Comparison of ENCODE assay signal across 15 cellular contexts in genomic region chr12:75650989-75651695, GRCh38.
DNase-seq lines count a peak whose midpoint lies in the region; ATAC-seq and TF ChIP-seq lines count a peak whose summit lies in the region.
"Had no signal": no experiment of that assay in that cellular context is flagged by ENCODE, and none has a peak within 500 bp of the region (broad histone marks: within the 10 kb centered on the region; RNA-seq: fewer than 3 reads in every experiment).

No MANE protein-coding gene starts in this region.

- H3K4me2 ChIP-seq in SK-N-SH, result no peak overlapping the region

- TF ChIP-seq POLR2A in uterus (IDR thresholded peaks at IDR 0.05), result no peak
- no peak for TF ChIP-seq POLR2A in tibial nerve (IDR thresholded peaks at IDR 0.05)

- H3K27ac ChIP-seq in SK-N-SH (ENCODE audit: low read depth in 2 of 2, low read length in 1 of 2) (no peak overlapping the region), uterus (peak overlapping the region; percentile 57 to 70), tibial nerve (peak overlapping the region in 1 of 4 donors; percentile 41)
- H3K27ac ChIP-seq: esophagus squamous epithelium, parathyroid adenoma had no signal

- TF ChIP-seq EP300 in SK-N-SH (IDR thresholded peaks at IDR 0.05; ENCODE audit: borderline replicate concordance in 1 of 2, low read depth in 1 of 2, low read length in 1 of 2), result peak in 1 of 2 experiments; percentile 60; a peak in 1 of 4 replicates
- TF ChIP-seq EP300 in tibial nerve (IDR thresholded peaks at IDR 0.05), result no peak

- no peak overlapping the region for H3K9ac ChIP-seq in SK-N-SH
- H3K9ac ChIP-seq: parathyroid adenoma had no signal

- H3K4me3 ChIP-seq in SK-N-SH (ENCODE audit: low read depth in 2 of 2, low read length in 1 of 2) (no peak overlapping the region), epithelial cell of esophagus (ENCODE audit: low read length) (no peak overlapping the region), uterus (no peak overlapping the region), tibial nerve (no peak overlapping the region)
- H3K4me3 ChIP-seq: esophagus squamous epithelium, mucosa of descending colon had no signal

- no peaks in the 10 kb centered on the region for H3F3A ChIP-seq in SK-N-SH (replicated peaks; ENCODE audit: insufficient read depth)

- TF ChIP-seq RAD21 in SK-N-SH (IDR thresholded peaks at IDR 0.05; ENCODE audit: low read length), result no peak

- ATAC-seq in SK-N-SH treated with all-trans-retinoic acid at 6 μM for 48 hours, result no peak
- no peak for ATAC-seq in GM21526 (IDR thresholded peaks at IDR 0.05; ENCODE audit: low FRiP score, unreplicated experiment)
- ATAC-seq in HG03439 (IDR thresholded peaks at IDR 0.05; ENCODE audit: unreplicated experiment), result no peak
- ATAC-seq: activated T-cell treated with anti-CD3 and anti-CD28 coated beads, Interleukin-2, amount 50 U/mL, for 72 hours; mucosa of descending colon had no signal

- TF ChIP-seq CTCF in SK-N-SH (IDR thresholded peaks at IDR 0.05) (no peak), epithelial cell of esophagus (IDR thresholded peaks at IDR 0.05; ENCODE audit: insufficient read depth, low read depth, low read length, missing control alignments) (no peak), uterus (IDR thresholded peaks at IDR 0.05) (no peak), tibial nerve (IDR thresholded peaks at IDR 0.05) (no peak)

- no peaks in the 10 kb centered on the region for H4K20me1 ChIP-seq in SK-N-SH (ENCODE audit: insufficient read depth)

- H3K9me2 ChIP-seq in SK-N-SH, result no peaks in the 10 kb centered on the region

- no peaks in the 10 kb centered on the region; the same call in 1 of the 2 replicates for H3K79me2 ChIP-seq in SK-N-SH (ENCODE audit: insufficient read depth)
- H3K79me2 ChIP-seq: parathyroid adenoma had no signal

- CTCF ChIA-PET in SK-N-SH (lab: Yijun Ruan, JAX), result interaction anchor here (0.7 to 1.1 kb wide), 3 partner anchors 22 to 368 kb away, joined by 3 to 4 read pairs (median 4); no protein-coding TSS in a partner anchor

- WGBS in SK-N-SH (ENCODE audit: low lambda C conversion rate), result 69% methylated on average over 4 of the region's 4 CpGs
- WGBS in tibial nerve, 2 donors, result 62 to 66% methylated on average over 4 of the region's 4 CpGs

- intact Hi-C loops in uterus (cut with DNase I; ENCODE audit: low total_unique reads), result no loop called here

- H3K9me3 ChIP-seq in SK-N-SH (no peaks in the 10 kb centered on the region), uterus (no peaks in the 10 kb centered on the region), tibial nerve (no peaks in the 10 kb centered on the region)
- H3K9me3 ChIP-seq: esophagus squamous epithelium, mucosa of descending colon had no signal

- H3K27me3 ChIP-seq in SK-N-SH (ENCODE audit: insufficient read depth), result no peaks in the 10 kb centered on the region
- no peaks in the 10 kb centered on the region for H3K27me3 ChIP-seq in uterus
- H3K27me3 ChIP-seq in tibial nerve, result no peaks in the 10 kb centered on the region
- H3K27me3 ChIP-seq: esophagus squamous epithelium had no signal

- H2AFZ ChIP-seq in SK-N-SH (ENCODE audit: low read depth), result no peak overlapping the region
- H2AFZ ChIP-seq: parathyroid adenoma had no signal

- no peaks in the 10 kb centered on the region for H3K36me3 ChIP-seq in SK-N-SH (replicated peaks in 1 of 2; ENCODE audit: control insufficient read depth in 1 of 2, insufficient read depth in 2 of 2, low read length in 1 of 2)
- H3K36me3 ChIP-seq in uterus, result no peaks in the 10 kb centered on the region
- no peaks in the 10 kb centered on the region for H3K36me3 ChIP-seq in tibial nerve
- H3K36me3 ChIP-seq: esophagus squamous epithelium had no signal

- no peaks in the 10 kb centered on the region; a peak in 1 of 4 replicates for H3K4me1 ChIP-seq in SK-N-SH (ENCODE audit: control insufficient read depth in 1 of 2, insufficient read depth in 2 of 2, low read depth in 1 of 2, low read length in 1 of 2)
- no peaks in the 10 kb centered on the region for H3K4me1 ChIP-seq in uterus
- H3K4me1 ChIP-seq in tibial nerve, result peaks cover 0 to 11% (median 2%) of the 10 kb centered on the region in 4 donors
- H3K4me1 ChIP-seq: parathyroid adenoma had no signal

- POLR2A ChIA-PET in SK-N-SH (lab: Yijun Ruan, JAX), result no interaction called here

- DNase-seq in SK-N-SH (peak; percentile 7), epithelial cell of esophagus (ENCODE audit: low read depth) (peak; percentile 82), kidney tubule cell (ENCODE audit: low spot score) (peak; percentile 40), uterus (peak in 1 of 2 donors; percentile 51), tibial nerve (ENCODE audit: low spot score in 2 of 2) (no peak)
- DNase-seq: activated CD4-positive, alpha-beta memory T cell treated with anti-CD3 and anti-CD28 coated beads, Interleukin-2, amount 10 ng/mL, durations not matched to agents 7 days and 5 days; activated T-cell treated with anti-CD3 and anti-CD28 coated beads, Interleukin-2, amount 50 U/mL, for 72 hours; CD4-positive, CD25-positive, alpha-beta regulatory T cell; esophagus squamous epithelium; H7; mucosa of descending colon had no signal

TF ChIP-seq in SK-N-SH, 30 proteins besides CTCF, POLR2A, EP300 and RAD21:
- TF ChIP-seq RCOR1 (IDR thresholded peaks at IDR 0.05; ENCODE audit: low read length), result peak; percentile 30; the same call in 1 of the 2 replicates
- TF ChIP-seq GABPA (IDR thresholded peaks at IDR 0.05; ENCODE audit: low read depth), result no peak
- no peak for TF ChIP-seq CHD2 (IDR thresholded peaks at IDR 0.05; ENCODE audit: low read length, partially characterized antibody)
- TF ChIP-seq SIN3A (IDR thresholded peaks at IDR 0.05; ENCODE audit: borderline replicate concordance, low read depth, low read length), result no peak
- no peak for TF ChIP-seq TCF12 (IDR thresholded peaks at IDR 0.05)
TF ChIP-seq in SK-N-SH: peak in this region for 1.

TF ChIP-seq in SK-N-SH treated with all-trans-retinoic acid at 6 μM for 48 hours, 23 proteins besides CTCF, POLR2A, EP300 and RAD21 (continues in another document):
- no peak for TF ChIP-seq PPARA (CRISPR knock-in tag; IDR thresholded peaks at IDR 0.05; ENCODE audit: borderline replicate concordance)
- TF ChIP-seq, protein P1, sequence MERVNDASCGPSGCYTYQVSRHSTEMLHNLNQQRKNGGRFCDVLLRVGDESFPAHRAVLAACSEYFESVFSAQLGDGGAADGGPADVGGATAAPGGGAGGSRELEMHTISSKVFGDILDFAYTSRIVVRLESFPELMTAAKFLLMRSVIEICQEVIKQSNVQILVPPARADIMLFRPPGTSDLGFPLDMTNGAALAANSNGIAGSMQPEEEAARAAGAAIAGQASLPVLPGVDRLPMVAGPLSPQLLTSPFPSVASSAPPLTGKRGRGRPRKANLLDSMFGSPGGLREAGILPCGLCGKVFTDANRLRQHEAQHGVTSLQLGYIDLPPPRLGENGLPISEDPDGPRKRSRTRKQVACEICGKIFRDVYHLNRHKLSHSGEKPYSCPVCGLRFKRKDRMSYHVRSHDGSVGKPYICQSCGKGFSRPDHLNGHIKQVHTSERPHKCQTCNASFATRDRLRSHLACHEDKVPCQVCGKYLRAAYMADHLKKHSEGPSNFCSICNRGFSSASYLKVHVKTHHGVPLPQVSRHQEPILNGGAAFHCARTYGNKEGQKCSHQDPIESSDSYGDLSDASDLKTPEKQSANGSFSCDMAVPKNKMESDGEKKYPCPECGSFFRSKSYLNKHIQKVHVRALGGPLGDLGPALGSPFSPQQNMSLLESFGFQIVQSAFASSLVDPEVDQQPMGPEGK (CRISPR knock-in tag; IDR thresholded peaks at IDR 0.05; ENCODE audit: borderline replicate concordance), result no peak
- TF ChIP-seq TOX (CRISPR knock-in tag; IDR thresholded peaks at IDR 0.05; ENCODE audit: borderline replicate concordance), result no peak
- TF ChIP-seq RARB (CRISPR knock-in tag; IDR thresholded peaks at IDR 0.05), result no peak
- TF ChIP-seq TCF4 (CRISPR knock-in tag; IDR thresholded peaks at IDR 0.05; ENCODE audit: borderline replicate concordance), result no peak
- no peak for TF ChIP-seq ARNTL (CRISPR knock-in tag; IDR thresholded peaks at IDR 0.05; ENCODE audit: borderline replicate concordance, low read depth)
- TF ChIP-seq ESRRG (CRISPR knock-in tag; IDR thresholded peaks at IDR 0.05), result no peak
- TF ChIP-seq, protein P2, sequence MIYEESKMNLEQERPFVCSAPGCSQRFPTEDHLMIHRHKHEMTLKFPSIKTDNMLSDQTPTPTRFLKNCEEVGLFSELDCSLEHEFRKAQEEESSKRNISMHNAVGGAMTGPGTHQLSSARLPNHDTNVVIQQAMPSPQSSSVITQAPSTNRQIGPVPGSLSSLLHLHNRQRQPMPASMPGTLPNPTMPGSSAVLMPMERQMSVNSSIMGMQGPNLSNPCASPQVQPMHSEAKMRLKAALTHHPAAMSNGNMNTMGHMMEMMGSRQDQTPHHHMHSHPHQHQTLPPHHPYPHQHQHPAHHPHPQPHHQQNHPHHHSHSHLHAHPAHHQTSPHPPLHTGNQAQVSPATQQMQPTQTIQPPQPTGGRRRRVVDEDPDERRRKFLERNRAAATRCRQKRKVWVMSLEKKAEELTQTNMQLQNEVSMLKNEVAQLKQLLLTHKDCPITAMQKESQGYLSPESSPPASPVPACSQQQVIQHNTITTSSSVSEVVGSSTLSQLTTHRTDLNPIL (CRISPR knock-in tag; IDR thresholded peaks at IDR 0.05; ENCODE audit: low read depth), result no peak
- no peak for TF ChIP-seq GLIS3 (CRISPR knock-in tag; IDR thresholded peaks at IDR 0.05)
- TF ChIP-seq ZNF565 (CRISPR knock-in tag; conservative IDR thresholded peaks at IDR 0.05; ENCODE audit: low read depth), result no peak
- TF ChIP-seq ZNF70 (CRISPR knock-in tag; IDR thresholded peaks at IDR 0.05), result no peak

Comparison
In these comparisons a context has a peak if more than half of its experiments do, and no peak if none do; other contexts are left out.
1. DNase-seq: peak in SK-N-SH (single experiment), epithelial cell of esophagus (single experiment) and kidney tubule cell (single experiment); none in tibial nerve (0 of 2).
2. H3K27ac ChIP-seq: peak in uterus (2 of 2); none in SK-N-SH (0 of 2).